7 cellular contexts compared by ENCODE assay signal in genomic region chr7:141701489-141702046, GRCh38. TPM values are rescaled to one million over a fixed set of nuclear protein-coding genes. Genes with fewer than 3 reads are reported as not detected.
A peak's percentile ranks its signal among the peaks of the same experiment; 100 is the strongest.
DNase-seq lines count a peak whose midpoint lies in the region; TF ChIP-seq lines count a peak whose summit lies in the region.

No MANE protein-coding gene starts in this region.

- no peak overlapping the region for H3K27ac ChIP-seq in ectodermal cell (ENCODE audit: insufficient read depth, low read depth, low read length, poor library complexity, severe bottlenecking)
- no peak overlapping the region for H3K27ac ChIP-seq in mesodermal cell (ENCODE audit: low read depth, low read length, severe bottlenecking)

- TF ChIP-seq POLR2A in GM15510 (IDR thresholded peaks at IDR 0.05; ENCODE audit: borderline replicate concordance, extremely low read depth, insufficient read length) (peak; percentile 48), NB4 (IDR thresholded peaks at IDR 0.05; ENCODE audit: extremely low read depth, insufficient read length) (no peak)

- peak overlapping the region; percentile 48 for H3K4me3 ChIP-seq in HAP-1
- H3K4me3 ChIP-seq in NB4 (ENCODE audit: low read depth, low read length): peak overlapping the region; percentile 53
- peak overlapping the region; percentile 72 for H3K4me3 ChIP-seq in ectodermal cell (ENCODE audit: insufficient read depth, low read depth, low read length)
- H3K4me3 ChIP-seq in mesodermal cell (ENCODE audit: extremely low read depth, insufficient read depth, low read length, poor library complexity, severe bottlenecking): peak overlapping the region; percentile 63

- H3K36me3 ChIP-seq in HAP-1 (replicated peaks): no peaks in the 10 kb centered on the region
- no peaks in the 10 kb centered on the region for H3K36me3 ChIP-seq in ectodermal cell (ENCODE audit: control insufficient read depth, insufficient read depth, low read length)
- no peaks in the 10 kb centered on the region for H3K36me3 ChIP-seq in mesodermal cell (ENCODE audit: control insufficient read depth, insufficient read depth, low read length)

- H3K27me3 ChIP-seq in HAP-1 (ENCODE audit: low read depth) (no peaks in the 10 kb centered on the region), ectodermal cell (ENCODE audit: control insufficient read depth, insufficient read depth, low read length, poor library complexity, severe bottlenecking) (peaks cover 35% of the 10 kb centered on the region)

- TF ChIP-seq CTCF in NB4 (IDR thresholded peaks at IDR 0.05; ENCODE audit: low read depth, low read length): no peak

- peaks cover 16% of the 10 kb centered on the region for H3K4me1 ChIP-seq in HAP-1
- H3K4me1 ChIP-seq in ectodermal cell (ENCODE audit: control insufficient read depth, insufficient read depth, low read length): peaks cover 4% of the 10 kb centered on the region
- H3K4me1 ChIP-seq in mesodermal cell (ENCODE audit: control insufficient read depth, insufficient read depth, low read length, poor library complexity, severe bottlenecking): peaks cover 23% of the 10 kb centered on the region

- in situ Hi-C loops in HAP-1 (cut with MboI; ENCODE audit: low sequenced_read_pairs): no loop called here

- 0 to 1% methylated on average over 59 of the region's 59 CpGs for WGBS in ectodermal cell, 2 experiments
- 0% methylated on average over 34 to 35 of the region's 59 CpGs for WGBS in mesodermal cell (ENCODE audit: insufficient coverage in 2 of 2), 2 experiments

- peak; percentile 18 to 70 for DNase-seq in HAP-1 (ENCODE audit: low spot score in 2 of 2)
- DNase-seq in NB4 (ENCODE audit: low read depth): peak; percentile 84
- DNase-seq in activated CD4-positive, alpha-beta T cell treated with anti-CD3 and anti-CD28 coated beads, Interleukin-2, amount 50 U/mL, for 4 hours: peak; percentile 48 to 50
- DNase-seq in stimulated activated CD8-positive, alpha-beta memory T cell treated with anti-CD3 and anti-CD28 coated beads, Interleukin-2, amount 100 ng/mL, for 48 hours (ENCODE audit: low read depth in 2 of 2): peak; percentile 48 to 60

- no peaks in the 10 kb centered on the region for H3K9me3 ChIP-seq in HAP-1
- H3K9me3 ChIP-seq in ectodermal cell (ENCODE audit: control insufficient read depth, low read length): no peaks in the 10 kb centered on the region
- no peaks in the 10 kb centered on the region for H3K9me3 ChIP-seq in mesodermal cell (ENCODE audit: control insufficient read depth, low read length)

RNA-seq across cellular contexts. Expression of gene DENND11, which starts 0.4 kb away (rescaled TPM):
- 17.9 TPM for polyA plus RNA-seq in ectodermal cell (2013, experiment 1 of 4)
- polyA plus RNA-seq in ectodermal cell (2013, experiment 2 of 4): 19.3 TPM
- 14.7 TPM for polyA plus RNA-seq in ectodermal cell (2013, experiment 3 of 4)
- polyA plus RNA-seq in ectodermal cell (2013, experiment 4 of 4): 17.7 TPM
- polyA plus RNA-seq in mesodermal cell (2013, experiment 1 of 2): 16.8 TPM
- polyA plus RNA-seq in mesodermal cell (2013, experiment 2 of 2): 14.2 TPM

RNA-seq across cellular contexts. Expression of gene WEE2, which starts 6.6 kb away (rescaled TPM):
- polyA plus RNA-seq in ectodermal cell (2013, experiment 1 of 4): not detected
- polyA plus RNA-seq in ectodermal cell (2013, experiment 2 of 4): not detected
- polyA plus RNA-seq in ectodermal cell (2013, experiment 3 of 4): not detected
- polyA plus RNA-seq in ectodermal cell (2013, experiment 4 of 4): not detected
- polyA plus RNA-seq in mesodermal cell (2013, experiment 1 of 2): not detected
- polyA plus RNA-seq in mesodermal cell (2013, experiment 2 of 2): not detected

RNA-seq across cellular contexts. Expression of gene SSBP1, which starts 36.6 kb away (rescaled TPM):
- 258 TPM for polyA plus RNA-seq in ectodermal cell (2013, experiment 1 of 4)
- polyA plus RNA-seq in ectodermal cell (2013, experiment 2 of 4): 250 TPM
- polyA plus RNA-seq in ectodermal cell (2013, experiment 3 of 4): 172 TPM
- 179 TPM for polyA plus RNA-seq in ectodermal cell (2013, experiment 4 of 4)
- 143 TPM for polyA plus RNA-seq in mesodermal cell (2013, experiment 1 of 2)
- polyA plus RNA-seq in mesodermal cell (2013, experiment 2 of 2): 166 TPM
